In the genomic region with DNA sequence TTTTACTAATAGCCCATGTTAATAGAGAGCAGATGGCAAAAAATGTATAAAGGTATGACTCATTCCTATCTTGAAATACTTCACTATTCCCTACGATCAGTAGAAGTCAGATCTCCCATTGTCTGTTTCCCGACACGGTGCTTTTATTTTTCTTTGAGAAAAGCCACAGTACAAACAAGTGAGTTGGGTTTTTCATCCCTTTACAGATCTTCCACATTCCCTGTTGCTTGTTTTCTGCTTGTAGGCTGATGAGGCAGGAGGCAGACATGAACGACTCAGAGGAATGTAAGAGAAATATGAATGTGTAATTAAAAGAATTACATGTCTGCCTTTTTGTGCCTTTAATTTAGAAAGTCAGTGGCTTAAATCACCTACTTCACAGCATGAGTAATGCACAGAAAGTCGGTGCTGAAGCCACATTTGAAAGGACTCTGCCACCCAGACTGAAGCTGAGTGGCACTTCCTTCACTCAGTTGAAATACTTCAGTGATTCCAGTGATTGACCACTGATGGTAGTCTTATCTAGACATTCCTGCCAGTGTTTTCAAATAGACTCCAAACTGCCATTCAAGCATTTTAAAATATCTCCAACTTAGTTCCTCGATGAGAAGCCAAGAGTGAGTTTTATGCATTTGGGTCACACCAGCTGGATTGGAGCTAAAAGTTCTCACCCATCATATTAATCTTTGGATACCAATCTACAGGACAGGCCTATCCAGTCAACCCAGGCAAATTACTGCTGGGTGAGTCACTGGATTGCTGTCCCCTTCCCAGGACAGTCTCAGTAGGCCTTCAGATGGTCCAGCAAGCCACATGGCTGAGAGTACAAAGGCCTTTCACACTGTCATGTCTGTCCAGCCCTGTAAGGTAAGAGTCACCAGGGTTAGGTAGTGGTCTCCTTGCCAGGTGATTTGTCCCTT, we compare ENCODE assay signal across 15 cellular contexts.
DNase-seq lines count a peak whose midpoint lies in the region; ATAC-seq and TF ChIP-seq lines count a peak whose summit lies in the region.
"Had no signal": no experiment of that assay in that cellular context is flagged by ENCODE, and none has a peak within 500 bp of the region (broad histone marks: within the 10 kb centered on the region; RNA-seq: fewer than 3 reads in every experiment).

No MANE protein-coding gene starts in this region.

- H3K79me2 ChIP-seq in mesendoderm (ENCODE audit: control insufficient read depth, insufficient read depth, low read length), result no peaks in the 10 kb centered on the region

- H4K5ac ChIP-seq in mesendoderm (ENCODE audit: low read length), result no peak overlapping the region

- no peak overlapping the region for H3K27ac ChIP-seq in mesendoderm (ENCODE audit: low read depth, low read length)
- H3K27ac ChIP-seq: C4-2B had no signal

- H2AK5ac ChIP-seq in mesendoderm (ENCODE audit: low read length), result no peak overlapping the region

- H3K4ac ChIP-seq in mesendoderm (ENCODE audit: low read depth, low read length), result no peak overlapping the region

- no peak overlapping the region for H3K4me2 ChIP-seq in mesendoderm (ENCODE audit: low read length)

- H3K79me1 ChIP-seq in mesendoderm (ENCODE audit: low read length), result no peaks in the 10 kb centered on the region

- H3K9me3 Mint-ChIP-seq in HFFc6, result no peaks in the 10 kb centered on the region
- H3K9me3 Mint-ChIP-seq: activated naive CD8-positive, alpha-beta T cell treated with anti-CD3 and anti-CD28 coated beads, Interleukin-2, amount 50 U/mL, for 24 hours had no signal

- H3K4me1 ChIP-seq in mesendoderm (ENCODE audit: control insufficient read depth, low read depth, low read length), result no peaks in the 10 kb centered on the region

- H3K36me3 ChIP-seq in mesendoderm (ENCODE audit: control insufficient read depth, insufficient read depth, low read length), result no peaks in the 10 kb centered on the region

- peaks cover 59% of the 10 kb centered on the region for H3K4me1 Mint-ChIP-seq in HFFc6 (ENCODE audit: low read depth)
- H3K4me1 Mint-ChIP-seq: activated naive CD8-positive, alpha-beta T cell treated with anti-CD3 and anti-CD28 coated beads, Interleukin-2, amount 50 U/mL, for 24 hours had no signal

- no peak overlapping the region for H4K8ac ChIP-seq in mesendoderm (ENCODE audit: low read depth, low read length)

- no peak overlapping the region for H2BK15ac ChIP-seq in mesendoderm (replicated peaks; ENCODE audit: low read depth)

- no peaks in the 10 kb centered on the region for H3K27me3 ChIP-seq in mesendoderm (ENCODE audit: insufficient read depth, low read length, poor library complexity)

- no peak overlapping the region for H2BK120ac ChIP-seq in mesendoderm (ENCODE audit: low read depth, low read length)

- peak overlapping the region; percentile 82 for H3K27ac Mint-ChIP-seq in HFFc6
- H3K27ac Mint-ChIP-seq: activated naive CD8-positive, alpha-beta T cell treated with anti-CD3 and anti-CD28 coated beads, Interleukin-2, amount 50 U/mL, for 24 hours had no signal

- no peaks in the 10 kb centered on the region for H3K36me3 Mint-ChIP-seq in HFFc6 (ENCODE audit: low read depth)

- WGBS in mesendoderm (ENCODE audit: extremely low coverage, insufficient coverage, low lambda C conversion rate), result no CpG with 5 or more reads among the region's 6 CpGs

- ATAC-seq in HG03565 (IDR thresholded peaks at IDR 0.05; ENCODE audit: unreplicated experiment), result no peak
- no peak for ATAC-seq in GM21619 (IDR thresholded peaks at IDR 0.05; ENCODE audit: unreplicated experiment)
- ATAC-seq: activated naive CD8-positive, alpha-beta T cell treated with anti-CD3 and anti-CD28 coated beads, Interleukin-2, amount 50 U/mL, for 24 hours had no signal

- no peak overlapping the region for H2BK5ac ChIP-seq in mesendoderm (ENCODE audit: low read length)

- H3K23ac ChIP-seq in mesendoderm (ENCODE audit: low read length), result no peak overlapping the region

- H3K27me3 Mint-ChIP-seq in HFFc6 (ENCODE audit: insufficient read depth), result peaks cover 6% of the 10 kb centered on the region; the same call in 1 of the 2 replicates

- H3K4me3 ChIP-seq in AG10803 (ENCODE audit: low read length) (no peak overlapping the region), cardiac fibroblast (replicated peaks in 1 of 2; ENCODE audit: low read depth in 2 of 2, low read length in 2 of 2) (no peak overlapping the region), mesendoderm (ENCODE audit: low read length) (no peak overlapping the region)

- H3K9ac ChIP-seq in mesendoderm (ENCODE audit: low read length), result no peak overlapping the region

- no peak overlapping the region for H3K56ac ChIP-seq in mesendoderm (ENCODE audit: low read length)

- peak overlapping the region; percentile 73 for H3K4me3 Mint-ChIP-seq in HFFc6
- H3K4me3 Mint-ChIP-seq: activated naive CD8-positive, alpha-beta T cell treated with anti-CD3 and anti-CD28 coated beads, Interleukin-2, amount 50 U/mL, for 24 hours had no signal

- DNase-seq in AG10803 (ENCODE audit: low read depth) (peak; percentile 72), HFFc6 (peak; percentile 28), cardiac fibroblast (ENCODE audit: low read depth in 2 of 2) (peak; percentile 38 to 54), mesendoderm (peak; percentile 38), cerebellar nuclear complex (lab: John Stamatoyannopoulos, UW) (no peak)
- DNase-seq in activated effector memory CD4-positive, alpha-beta T cell treated with anti-CD3 and anti-CD28 coated beads, Interleukin-2, amount 50 U/mL, for 16 hours, result no peak
- DNase-seq: activated CD8-positive, alpha-beta memory T cell treated with anti-CD3 and anti-CD28 coated beads, Interleukin-2, amount 50 U/mL, for 48 hours; activated naive CD8-positive, alpha-beta T cell treated with anti-CD3 and anti-CD28 coated beads, Interleukin-2, amount 50 U/mL, for 24 hours; NCI-H526; occipital lobe; SHP77 treated with DMSO at 0.1 percent for 48 hours; stimulated activated CD4-positive, alpha-beta T cell treated with anti-CD3 and anti-CD28 coated beads, Interleukin-2, amount 100 ng/mL, for 24 hours had no signal

- TF ChIP-seq CTCF in AG10803 (conservative IDR thresholded peaks at IDR 0.05; ENCODE audit: low read length), result no peak
- no peak for TF ChIP-seq CTCF in HFFc6 (IDR thresholded peaks at IDR 0.05)
- TF ChIP-seq CTCF in cardiac fibroblast (IDR thresholded peaks at IDR 0.05; ENCODE audit: low read depth, low read length), result no peak

- no peak overlapping the region for H3K18ac ChIP-seq in mesendoderm (ENCODE audit: low read length)

Comparison
In these comparisons a context has a peak if more than half of its experiments do, and no peak if none do; other contexts are left out.
1. DNase-seq: peak in AG10803 (single experiment), HFFc6 (single experiment), cardiac fibroblast (2 of 2) and mesendoderm (single experiment); none in cerebellar nuclear complex (0 of 2) and activated effector memory CD4-positive, alpha-beta T cell treated with anti-CD3 and anti-CD28 coated beads, Interleukin-2, amount 50 U/mL, for 16 hours (single experiment).